Comparison of ENCODE assay signal across 8 cellular contexts in the genomic region with DNA sequence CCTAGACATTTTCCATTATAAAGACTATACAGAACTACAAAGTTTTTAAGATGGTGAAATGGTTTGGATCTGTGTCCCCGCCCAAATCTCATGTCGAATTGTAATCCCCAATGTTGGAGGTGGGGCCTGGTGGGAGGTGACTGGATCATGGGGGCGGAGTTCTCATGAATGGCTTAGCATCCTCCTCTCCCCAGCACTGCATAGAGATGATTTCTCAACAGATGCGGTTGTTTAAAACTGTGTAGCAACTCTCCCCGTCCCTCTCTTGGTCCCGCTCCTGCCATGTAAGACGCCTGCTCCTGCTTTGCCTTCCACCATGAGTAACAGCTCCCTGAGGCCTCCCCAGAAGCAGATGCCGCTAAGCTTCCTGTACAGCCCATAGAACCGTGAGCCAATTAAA. TPM values are rescaled to one million over a fixed set of nuclear protein-coding genes. Genes with fewer than 3 reads are reported as not detected.
DNase-seq lines count a peak whose midpoint lies in the region; ATAC-seq and TF ChIP-seq lines count a peak whose summit lies in the region.

No MANE protein-coding gene starts in this region.

- peak overlapping the region; percentile 83 for H3K27ac Mint-ChIP-seq in neural crest cell (ENCODE audit: unreplicated experiment)

- H3K4me3 ChIP-seq in breast epithelium (peak overlapping the region in 2 of 3 donors; percentile 69 to 89), gastroesophageal sphincter (peak overlapping the region in 1 of 2 donors; percentile 89)

- H3K27ac ChIP-seq in breast epithelium (no peak overlapping the region), gastroesophageal sphincter (peak overlapping the region in 1 of 4 donors; percentile 87)

- H3K36me3 Mint-ChIP-seq in neural crest cell (ENCODE audit: low read depth), result peaks cover 2% of the 10 kb centered on the region

- H3K9me3 Mint-ChIP-seq in neural crest cell, result no peaks in the 10 kb centered on the region

- intact Hi-C loops in breast epithelium (cut with DNase I; ENCODE audit: low total_unique reads), result loop anchor here (10.0 kb wide), 1 partner anchor 66 kb away; no protein-coding TSS in a partner anchor

- no peaks in the 10 kb centered on the region for H3K27me3 ChIP-seq in breast epithelium
- no peaks in the 10 kb centered on the region for H3K27me3 ChIP-seq in gastroesophageal sphincter

- H3K4me3 Mint-ChIP-seq in neural crest cell, result peak overlapping the region; percentile 85

- peak; percentile 23 for DNase-seq in ELR (ENCODE audit: low read depth)
- DNase-seq in NOMO-1 treated with DMSO at 0.1 percent for 48 hours (lab: John Stamatoyannopoulos, UW; ENCODE audit: unreplicated experiment), result peak; percentile 98
- no peak for DNase-seq in breast epithelium (ENCODE audit: low spot score in 2 of 2)
- no peak for DNase-seq in neural crest cell (ENCODE audit: low read depth, low spot score)
- DNase-seq in NCI-H446 (lab: John Stamatoyannopoulos, UW), result no peak
- no peak for DNase-seq in DMS79 treated with DMSO at 0.1 percent for 48 hours (lab: John Stamatoyannopoulos, UW)
- no peak for DNase-seq in NCI-H1048 (lab: John Stamatoyannopoulos, UW)

- H3K4me1 ChIP-seq in breast epithelium, result peaks cover 0 to 9% of the 10 kb centered on the region in 2 donors
- H3K4me1 ChIP-seq in gastroesophageal sphincter, result peaks cover 6 to 64% (median 24%) of the 10 kb centered on the region in 3 donors

- H3K9me3 ChIP-seq in breast epithelium (no peaks in the 10 kb centered on the region), gastroesophageal sphincter (no peaks in the 10 kb centered on the region)

- peaks cover 28% of the 10 kb centered on the region for H3K4me1 Mint-ChIP-seq in neural crest cell

- TF ChIP-seq CTCF in breast epithelium (IDR thresholded peaks at IDR 0.05), result no peak
- TF ChIP-seq CTCF in neural crest cell (conservative IDR thresholded peaks at IDR 0.05), result no peak
- no peak for TF ChIP-seq CTCF in gastroesophageal sphincter (IDR thresholded peaks at IDR 0.05)

- no peak for TF ChIP-seq POLR2A in breast epithelium (IDR thresholded peaks at IDR 0.05)
- no peak for TF ChIP-seq POLR2A in gastroesophageal sphincter (IDR thresholded peaks at IDR 0.05)

- H3K27me3 Mint-ChIP-seq in neural crest cell (ENCODE audit: low read depth), result peaks cover 27% of the 10 kb centered on the region

- no peaks in the 10 kb centered on the region for H3K36me3 ChIP-seq in breast epithelium
- H3K36me3 ChIP-seq in gastroesophageal sphincter, result no peaks in the 10 kb centered on the region

- no peak for TF ChIP-seq EP300 in gastroesophageal sphincter (IDR thresholded peaks at IDR 0.05)

- no peak for ATAC-seq in gastroesophageal sphincter

- WGBS in gastroesophageal sphincter (ENCODE audit: low coverage in 1 of 2), 2 donors, result 48 to 84% methylated on average over 7 to 8 of the region's 9 CpGs

RNA-seq across cellular contexts. Expression of a gene that starts 1.6 kb away (rescaled TPM):
- total RNA-seq in breast epithelium (10 to 100 TPM; 25.0 to 38.2 (median 30.5) TPM), neural crest cell (37.6 and 42.1 TPM in 2 replicates), gastroesophageal sphincter (10 to 100 TPM; 16.4 to 27.9 (median 26.9) TPM)

RNA-seq across cellular contexts. Expression of a gene that starts 60.0 kb away (rescaled TPM):
- total RNA-seq in breast epithelium (10 to 100 TPM; 10.8 to 18.7 (median 12.0) TPM), neural crest cell (13.6 and 14.5 TPM in 2 replicates), gastroesophageal sphincter (10 to 100 TPM in 2 of 4 donors, 1 to 10 TPM in 2; 6.6 to 19.6 (median 10.8) TPM)

Comparison
In these comparisons a context has a peak if more than half of its experiments do, and no peak if none do; other contexts are left out.
1. DNase-seq: peak in ELR (single experiment) and NOMO-1 treated with DMSO at 0.1 percent for 48 hours (single experiment); none in breast epithelium (0 of 2), neural crest cell (single experiment), NCI-H446 (0 of 2), DMS79 treated with DMSO at 0.1 percent for 48 hours (single experiment) and NCI-H1048 (single experiment).